Comparison of ENCODE assay signal across 35 cellular contexts in the genomic region with DNA sequence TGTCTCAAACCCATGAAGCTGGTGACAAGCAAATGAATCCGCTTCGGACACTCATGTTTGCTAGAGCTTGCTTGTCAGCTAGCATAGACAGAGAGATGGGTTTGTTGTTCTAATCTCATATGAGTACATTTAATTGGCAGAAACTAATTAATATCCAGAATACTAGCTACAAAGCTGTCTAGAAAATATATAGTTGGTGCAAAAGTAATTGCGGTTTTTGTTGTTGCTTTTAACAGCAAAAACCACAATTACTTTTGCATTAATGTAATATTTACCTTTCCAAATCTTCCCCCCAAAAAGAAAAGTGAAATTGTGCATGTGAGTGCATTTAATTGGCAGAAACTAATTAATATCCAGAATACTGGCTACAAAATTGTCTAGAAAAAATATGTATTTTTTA.
"Had no signal": no experiment of that assay in that cellular context is flagged by ENCODE, and none has a peak within 500 bp of the region (broad histone marks: within the 10 kb centered on the region; RNA-seq: fewer than 3 reads in every experiment).

No MANE protein-coding gene starts in this region.

- H3K9me3 ChIP-seq: MG63 had no signal

- DNase-seq: Karpas-422, Kasumi-1, MG63, MM.1S, MV-4-11, NCI-H1048, NCI-H1092, NCI-H1092 treated with DMSO at 0.1 percent for 48 hours, NCI-H1105, NCI-H1105 treated with DMSO at 0.1 percent for 48 hours, NCI-H1417, NCI-H1417 treated with DMSO at 0.1 percent for 48 hours, NCI-H1436, NCI-H1436 treated with DMSO at 0.1 percent for 48 hours, NCI-H146, NCI-H1694, NCI-H1694 treated with DMSO at 0.1 percent for 48 hours, NCI-H187, NCI-H187 treated with DMSO at 0.1 percent for 48 hours, NCI-H1930, NCI-H2029, NCI-H2029 treated with DMSO at 0.1 percent for 48 hours, NCI-H2081, NCI-H2081 treated with DMSO at 0.1 percent for 48 hours, NCI-H2107, NCI-H2171, NCI-H2171 treated with DMSO at 0.1 percent for 48 hours, NCI-H2227 treated with DMSO at 0.1 percent for 48 hours, NCI-H226, NCI-H345, NCI-H446, NCI-H446 treated with DMSO at 0.1 percent for 48 hours, NCI-H510A, NCI-H510A treated with DMSO at 0.1 percent for 48 hours, NCI-H524 had no signal

- H3K4me3 ChIP-seq: MG63 had no signal

- H3K36me3 ChIP-seq: MG63 had no signal

- H3K27me3 ChIP-seq: MG63 had no signal
